In the genomic region with DNA sequence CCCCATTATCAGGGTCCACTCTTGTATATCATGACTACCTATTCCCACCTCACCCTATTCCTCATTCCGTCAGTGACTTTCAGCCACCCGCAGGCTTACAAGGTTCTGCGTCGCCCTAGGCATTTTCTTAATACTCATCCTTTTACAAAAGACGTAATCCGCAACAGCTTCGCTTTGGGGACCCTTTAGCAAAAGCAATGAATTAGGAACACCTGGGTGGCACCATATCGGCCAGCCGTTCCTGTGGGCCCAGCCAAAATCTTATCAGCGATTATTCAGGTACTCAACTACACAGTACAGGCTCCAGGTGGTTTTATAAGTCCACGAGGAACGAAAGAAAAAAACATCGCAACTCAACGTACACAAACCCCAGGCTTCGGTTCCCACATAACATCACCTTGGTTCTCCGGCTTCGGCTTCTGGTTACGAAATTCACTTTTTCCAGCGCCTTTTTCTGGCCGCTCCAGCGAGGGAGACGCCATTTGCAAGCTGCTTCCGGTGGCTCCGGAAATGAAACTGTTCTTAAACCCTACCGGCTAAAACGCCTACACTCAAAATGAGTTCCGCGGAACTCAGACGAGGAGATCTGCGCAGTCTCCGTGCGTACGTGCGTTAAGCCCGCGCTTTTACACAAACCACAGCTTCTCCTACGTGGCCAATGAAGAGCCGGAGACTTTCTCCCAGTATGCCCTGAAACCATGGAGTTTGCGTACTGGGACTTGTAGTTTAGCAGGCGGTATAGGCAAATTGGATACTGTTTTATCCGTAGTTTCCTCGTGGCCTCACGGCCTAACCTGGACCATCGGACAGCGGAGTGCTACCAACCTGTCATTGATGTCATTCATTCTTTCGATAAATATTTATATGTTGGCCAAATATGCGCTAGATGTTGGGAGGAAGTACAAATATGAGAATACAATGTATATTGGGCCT, we compare ENCODE assay signal across 1 cellular context.
TF ChIP-seq lines count a peak whose summit lies in the region.

A gene (minus strand): TSS at position 494 of the 933 bp plus-strand sequence. CDS start 12 bp downstream, at position 482.

TF ChIP-seq in HepG2, 621 proteins besides CTCF, POLR2A, EP300 and RAD21 (continued from another document and continues in another):
- TF ChIP-seq, protein P1, sequence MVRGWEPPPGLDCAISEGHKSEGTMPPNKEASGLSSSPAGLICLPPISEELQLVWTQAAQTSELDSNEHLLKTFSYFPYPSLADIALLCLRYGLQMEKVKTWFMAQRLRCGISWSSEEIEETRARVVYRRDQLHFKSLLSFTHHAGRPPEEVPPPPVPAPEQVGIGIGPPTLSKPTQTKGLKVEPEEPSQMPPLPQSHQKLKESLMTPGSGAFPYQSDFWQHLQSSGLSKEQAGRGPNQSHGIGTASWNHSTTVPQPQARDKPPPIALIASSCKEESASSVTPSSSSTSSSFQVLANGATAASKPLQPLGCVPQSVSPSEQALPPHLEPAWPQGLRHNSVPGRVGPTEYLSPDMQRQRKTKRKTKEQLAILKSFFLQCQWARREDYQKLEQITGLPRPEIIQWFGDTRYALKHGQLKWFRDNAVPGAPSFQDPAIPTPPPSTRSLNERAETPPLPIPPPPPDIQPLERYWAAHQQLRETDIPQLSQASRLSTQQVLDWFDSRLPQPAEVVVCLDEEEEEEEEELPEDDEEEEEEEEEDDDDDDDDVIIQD (CRISPR knock-in tag; IDR thresholded peaks at IDR 0.05; ENCODE audit: low read depth) = peak; percentile 59; the same call in 1 of the 2 replicates
- TF ChIP-seq, protein P2, sequence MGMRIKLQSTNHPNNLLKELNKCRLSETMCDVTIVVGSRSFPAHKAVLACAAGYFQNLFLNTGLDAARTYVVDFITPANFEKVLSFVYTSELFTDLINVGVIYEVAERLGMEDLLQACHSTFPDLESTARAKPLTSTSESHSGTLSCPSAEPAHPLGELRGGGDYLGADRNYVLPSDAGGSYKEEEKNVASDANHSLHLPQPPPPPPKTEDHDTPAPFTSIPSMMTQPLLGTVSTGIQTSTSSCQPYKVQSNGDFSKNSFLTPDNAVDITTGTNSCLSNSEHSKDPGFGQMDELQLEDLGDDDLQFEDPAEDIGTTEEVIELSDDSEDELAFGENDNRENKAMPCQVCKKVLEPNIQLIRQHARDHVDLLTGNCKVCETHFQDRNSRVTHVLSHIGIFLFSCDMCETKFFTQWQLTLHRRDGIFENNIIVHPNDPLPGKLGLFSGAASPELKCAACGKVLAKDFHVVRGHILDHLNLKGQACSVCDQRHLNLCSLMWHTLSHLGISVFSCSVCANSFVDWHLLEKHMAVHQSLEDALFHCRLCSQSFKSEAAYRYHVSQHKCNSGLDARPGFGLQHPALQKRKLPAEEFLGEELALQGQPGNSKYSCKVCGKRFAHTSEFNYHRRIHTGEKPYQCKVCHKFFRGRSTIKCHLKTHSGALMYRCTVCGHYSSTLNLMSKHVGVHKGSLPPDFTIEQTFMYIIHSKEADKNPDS (CRISPR knock-in tag; IDR thresholded peaks at IDR 0.05) = no peak
- TF ChIP-seq FOXJ3 (CRISPR knock-in tag; IDR thresholded peaks at IDR 0.05; ENCODE audit: borderline replicate concordance) (peak; percentile 79), SAFB2 (CRISPR knock-in tag; IDR thresholded peaks at IDR 0.05; ENCODE audit: borderline replicate concordance, low read depth) (no peak), PHB2 (IDR thresholded peaks at IDR 0.05; ENCODE audit: partially characterized antibody) (no peak), ZNF180 (CRISPR knock-in tag; IDR thresholded peaks at IDR 0.05; ENCODE audit: borderline replicate concordance, low read depth) (no peak), PCBP1 (IDR thresholded peaks at IDR 0.05; ENCODE audit: borderline replicate concordance, low read depth, low read length) (no peak), BORCS8-MEF2B (CRISPR knock-in tag; IDR thresholded peaks at IDR 0.05) (peak; percentile 92), SIX4 (CRISPR knock-in tag; IDR thresholded peaks at IDR 0.05) (no peak), ZNF616 (CRISPR knock-in tag; IDR thresholded peaks at IDR 0.05; ENCODE audit: low read depth) (no peak), TBL1XR1 (IDR thresholded peaks at IDR 0.05; ENCODE audit: borderline replicate concordance, low read length, partially characterized antibody) (peak; percentile 60), HOXD1 (CRISPR knock-in tag; IDR thresholded peaks at IDR 0.05) (peak; percentile 66; the same call in 1 of the 2 replicates), ZMYM4 (CRISPR knock-in tag; IDR thresholded peaks at IDR 0.05) (peak; percentile 99), POLR2G (IDR thresholded peaks at IDR 0.05; ENCODE audit: low read depth, low read length) (peak; percentile 88), SAP130 (CRISPR knock-in tag; IDR thresholded peaks at IDR 0.05; ENCODE audit: low read depth) (peak; percentile 90), HMG20A (CRISPR knock-in tag; IDR thresholded peaks at IDR 0.05; ENCODE audit: borderline replicate concordance) (no peak; the same call in 1 of the 2 replicates), ELF3 (CRISPR knock-in tag; IDR thresholded peaks at IDR 0.05) (peak; percentile 67; the same call in 1 of the 2 replicates), DMAP1 (CRISPR knock-in tag; IDR thresholded peaks at IDR 0.05) (peak; percentile 92), NFE2 (CRISPR knock-in tag; IDR thresholded peaks at IDR 0.05) (no peak)
- TF ChIP-seq, protein P3, sequence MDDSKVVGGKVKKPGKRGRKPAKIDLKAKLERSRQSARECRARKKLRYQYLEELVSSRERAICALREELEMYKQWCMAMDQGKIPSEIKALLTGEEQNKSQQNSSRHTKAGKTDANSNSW (CRISPR knock-in tag; IDR thresholded peaks at IDR 0.05; ENCODE audit: borderline replicate concordance) = no peak; the same call in 1 of the 2 replicates
- TF ChIP-seq, protein P4, sequence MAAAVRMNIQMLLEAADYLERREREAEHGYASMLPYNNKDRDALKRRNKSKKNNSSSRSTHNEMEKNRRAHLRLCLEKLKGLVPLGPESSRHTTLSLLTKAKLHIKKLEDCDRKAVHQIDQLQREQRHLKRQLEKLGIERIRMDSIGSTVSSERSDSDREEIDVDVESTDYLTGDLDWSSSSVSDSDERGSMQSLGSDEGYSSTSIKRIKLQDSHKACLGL (CRISPR knock-in tag; IDR thresholded peaks at IDR 0.05) = peak; percentile 72
- TF ChIP-seq, protein P5, sequence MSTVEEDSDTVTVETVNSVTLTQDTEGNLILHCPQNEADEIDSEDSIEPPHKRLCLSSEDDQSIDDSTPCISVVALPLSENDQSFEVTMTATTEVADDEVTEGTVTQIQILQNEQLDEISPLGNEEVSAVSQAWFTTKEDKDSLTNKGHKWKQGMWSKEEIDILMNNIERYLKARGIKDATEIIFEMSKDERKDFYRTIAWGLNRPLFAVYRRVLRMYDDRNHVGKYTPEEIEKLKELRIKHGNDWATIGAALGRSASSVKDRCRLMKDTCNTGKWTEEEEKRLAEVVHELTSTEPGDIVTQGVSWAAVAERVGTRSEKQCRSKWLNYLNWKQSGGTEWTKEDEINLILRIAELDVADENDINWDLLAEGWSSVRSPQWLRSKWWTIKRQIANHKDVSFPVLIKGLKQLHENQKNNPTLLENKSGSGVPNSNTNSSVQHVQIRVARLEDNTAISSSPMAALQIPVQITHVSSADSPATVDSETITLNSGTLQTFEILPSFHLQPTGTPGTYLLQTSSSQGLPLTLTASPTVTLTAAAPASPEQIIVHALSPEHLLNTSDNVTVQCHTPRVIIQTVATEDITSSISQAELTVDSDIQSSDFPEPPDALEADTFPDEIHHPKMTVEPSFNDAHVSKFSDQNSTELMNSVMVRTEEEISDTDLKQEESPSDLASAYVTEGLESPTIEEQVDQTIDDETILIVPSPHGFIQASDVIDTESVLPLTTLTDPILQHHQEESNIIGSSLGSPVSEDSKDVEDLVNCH (CRISPR knock-in tag; IDR thresholded peaks at IDR 0.05) = no peak
- TF ChIP-seq, protein P6, sequence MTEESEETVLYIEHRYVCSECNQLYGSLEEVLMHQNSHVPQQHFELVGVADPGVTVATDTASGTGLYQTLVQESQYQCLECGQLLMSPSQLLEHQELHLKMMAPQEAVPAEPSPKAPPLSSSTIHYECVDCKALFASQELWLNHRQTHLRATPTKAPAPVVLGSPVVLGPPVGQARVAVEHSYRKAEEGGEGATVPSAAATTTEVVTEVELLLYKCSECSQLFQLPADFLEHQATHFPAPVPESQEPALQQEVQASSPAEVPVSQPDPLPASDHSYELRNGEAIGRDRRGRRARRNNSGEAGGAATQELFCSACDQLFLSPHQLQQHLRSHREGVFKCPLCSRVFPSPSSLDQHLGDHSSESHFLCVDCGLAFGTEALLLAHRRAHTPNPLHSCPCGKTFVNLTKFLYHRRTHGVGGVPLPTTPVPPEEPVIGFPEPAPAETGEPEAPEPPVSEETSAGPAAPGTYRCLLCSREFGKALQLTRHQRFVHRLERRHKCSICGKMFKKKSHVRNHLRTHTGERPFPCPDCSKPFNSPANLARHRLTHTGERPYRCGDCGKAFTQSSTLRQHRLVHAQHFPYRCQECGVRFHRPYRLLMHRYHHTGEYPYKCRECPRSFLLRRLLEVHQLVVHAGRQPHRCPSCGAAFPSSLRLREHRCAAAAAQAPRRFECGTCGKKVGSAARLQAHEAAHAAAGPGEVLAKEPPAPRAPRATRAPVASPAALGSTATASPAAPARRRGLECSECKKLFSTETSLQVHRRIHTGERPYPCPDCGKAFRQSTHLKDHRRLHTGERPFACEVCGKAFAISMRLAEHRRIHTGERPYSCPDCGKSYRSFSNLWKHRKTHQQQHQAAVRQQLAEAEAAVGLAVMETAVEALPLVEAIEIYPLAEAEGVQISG (CRISPR knock-in tag; IDR thresholded peaks at IDR 0.05) = peak; percentile 95
- TF ChIP-seq, protein P7, sequence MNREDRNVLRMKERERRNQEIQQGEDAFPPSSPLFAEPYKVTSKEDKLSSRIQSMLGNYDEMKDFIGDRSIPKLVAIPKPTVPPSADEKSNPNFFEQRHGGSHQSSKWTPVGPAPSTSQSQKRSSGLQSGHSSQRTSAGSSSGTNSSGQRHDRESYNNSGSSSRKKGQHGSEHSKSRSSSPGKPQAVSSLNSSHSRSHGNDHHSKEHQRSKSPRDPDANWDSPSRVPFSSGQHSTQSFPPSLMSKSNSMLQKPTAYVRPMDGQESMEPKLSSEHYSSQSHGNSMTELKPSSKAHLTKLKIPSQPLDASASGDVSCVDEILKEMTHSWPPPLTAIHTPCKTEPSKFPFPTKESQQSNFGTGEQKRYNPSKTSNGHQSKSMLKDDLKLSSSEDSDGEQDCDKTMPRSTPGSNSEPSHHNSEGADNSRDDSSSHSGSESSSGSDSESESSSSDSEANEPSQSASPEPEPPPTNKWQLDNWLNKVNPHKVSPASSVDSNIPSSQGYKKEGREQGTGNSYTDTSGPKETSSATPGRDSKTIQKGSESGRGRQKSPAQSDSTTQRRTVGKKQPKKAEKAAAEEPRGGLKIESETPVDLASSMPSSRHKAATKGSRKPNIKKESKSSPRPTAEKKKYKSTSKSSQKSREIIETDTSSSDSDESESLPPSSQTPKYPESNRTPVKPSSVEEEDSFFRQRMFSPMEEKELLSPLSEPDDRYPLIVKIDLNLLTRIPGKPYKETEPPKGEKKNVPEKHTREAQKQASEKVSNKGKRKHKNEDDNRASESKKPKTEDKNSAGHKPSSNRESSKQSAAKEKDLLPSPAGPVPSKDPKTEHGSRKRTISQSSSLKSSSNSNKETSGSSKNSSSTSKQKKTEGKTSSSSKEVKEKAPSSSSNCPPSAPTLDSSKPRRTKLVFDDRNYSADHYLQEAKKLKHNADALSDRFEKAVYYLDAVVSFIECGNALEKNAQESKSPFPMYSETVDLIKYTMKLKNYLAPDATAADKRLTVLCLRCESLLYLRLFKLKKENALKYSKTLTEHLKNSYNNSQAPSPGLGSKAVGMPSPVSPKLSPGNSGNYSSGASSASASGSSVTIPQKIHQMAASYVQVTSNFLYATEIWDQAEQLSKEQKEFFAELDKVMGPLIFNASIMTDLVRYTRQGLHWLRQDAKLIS (CRISPR knock-in tag; IDR thresholded peaks at IDR 0.05) = no peak
- TF ChIP-seq, protein P8, sequence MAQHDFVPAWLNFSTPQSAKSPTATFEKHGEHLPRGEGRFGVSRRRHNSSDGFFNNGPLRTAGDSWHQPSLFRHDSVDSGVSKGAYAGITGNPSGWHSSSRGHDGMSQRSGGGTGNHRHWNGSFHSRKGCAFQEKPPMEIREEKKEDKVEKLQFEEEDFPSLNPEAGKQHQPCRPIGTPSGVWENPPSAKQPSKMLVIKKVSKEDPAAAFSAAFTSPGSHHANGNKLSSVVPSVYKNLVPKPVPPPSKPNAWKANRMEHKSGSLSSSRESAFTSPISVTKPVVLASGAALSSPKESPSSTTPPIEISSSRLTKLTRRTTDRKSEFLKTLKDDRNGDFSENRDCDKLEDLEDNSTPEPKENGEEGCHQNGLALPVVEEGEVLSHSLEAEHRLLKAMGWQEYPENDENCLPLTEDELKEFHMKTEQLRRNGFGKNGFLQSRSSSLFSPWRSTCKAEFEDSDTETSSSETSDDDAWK (CRISPR knock-in tag; IDR thresholded peaks at IDR 0.05) = no peak
- TF ChIP-seq, protein P9, sequence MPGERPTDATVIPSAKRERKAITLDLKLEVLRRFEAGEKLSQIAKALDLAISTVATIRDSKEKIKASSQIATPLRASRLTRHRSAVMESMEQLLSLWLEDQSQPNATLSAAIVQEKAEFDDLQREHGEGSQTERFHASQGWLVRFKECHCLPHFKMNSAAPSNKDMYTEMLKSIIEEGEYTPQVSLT (CRISPR knock-in tag; IDR thresholded peaks at IDR 0.05; ENCODE audit: borderline replicate concordance, low read depth) = no peak
- TF ChIP-seq, protein P10, sequence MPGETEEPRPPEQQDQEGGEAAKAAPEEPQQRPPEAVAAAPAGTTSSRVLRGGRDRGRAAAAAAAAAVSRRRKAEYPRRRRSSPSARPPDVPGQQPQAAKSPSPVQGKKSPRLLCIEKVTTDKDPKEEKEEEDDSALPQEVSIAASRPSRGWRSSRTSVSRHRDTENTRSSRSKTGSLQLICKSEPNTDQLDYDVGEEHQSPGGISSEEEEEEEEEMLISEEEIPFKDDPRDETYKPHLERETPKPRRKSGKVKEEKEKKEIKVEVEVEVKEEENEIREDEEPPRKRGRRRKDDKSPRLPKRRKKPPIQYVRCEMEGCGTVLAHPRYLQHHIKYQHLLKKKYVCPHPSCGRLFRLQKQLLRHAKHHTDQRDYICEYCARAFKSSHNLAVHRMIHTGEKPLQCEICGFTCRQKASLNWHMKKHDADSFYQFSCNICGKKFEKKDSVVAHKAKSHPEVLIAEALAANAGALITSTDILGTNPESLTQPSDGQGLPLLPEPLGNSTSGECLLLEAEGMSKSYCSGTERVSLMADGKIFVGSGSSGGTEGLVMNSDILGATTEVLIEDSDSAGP (CRISPR knock-in tag; IDR thresholded peaks at IDR 0.05; ENCODE audit: borderline replicate concordance) = peak; percentile 89
